ENCODE assay signal across 20 cellular contexts in the genomic region with DNA sequence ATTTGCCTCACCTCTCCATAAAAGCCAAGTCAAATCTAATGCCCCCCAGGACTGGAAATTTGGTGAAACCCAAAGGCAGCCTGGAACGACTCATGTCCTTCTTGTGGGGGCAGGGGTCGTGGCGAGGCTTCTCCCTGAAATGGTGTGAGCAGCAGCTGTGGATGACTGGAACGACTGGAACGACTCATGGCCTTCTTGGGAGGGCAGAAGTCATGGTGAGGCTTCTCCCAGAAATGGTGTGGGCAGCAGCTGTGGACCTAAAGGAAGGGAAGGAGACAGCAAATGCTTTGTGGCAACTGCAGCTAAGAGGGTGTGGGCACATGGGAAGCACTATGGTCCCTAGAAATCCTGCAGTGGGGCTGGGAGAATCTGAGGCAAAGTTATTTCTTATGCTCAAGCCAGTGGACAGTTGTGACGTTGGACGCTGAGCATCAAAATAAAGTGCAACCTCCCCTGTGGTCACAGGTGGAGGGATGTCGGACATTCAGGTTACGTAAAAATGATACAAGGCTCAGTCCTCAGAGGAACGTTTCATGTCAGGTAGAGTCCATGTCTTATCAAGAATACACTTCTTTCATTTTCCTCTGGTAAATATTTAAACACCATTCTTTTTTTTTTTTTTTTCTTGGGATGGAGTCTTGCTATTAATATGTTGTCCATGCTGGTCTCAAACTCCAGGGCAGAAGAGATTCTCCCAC.
DNase-seq lines count a peak whose midpoint lies in the region; ATAC-seq and TF ChIP-seq lines count a peak whose summit lies in the region.
"Had no signal": no experiment of that assay in that cellular context is flagged by ENCODE, and none has a peak within 500 bp of the region (broad histone marks: within the 10 kb centered on the region; RNA-seq: fewer than 3 reads in every experiment).

No MANE protein-coding gene starts in this region.

- POLR2A ChIA-PET in IMR-90 (lab: Charles Lee; ENCODE audit: unreplicated experiment): no interaction called here

- no peak overlapping the region for H2BK20ac ChIP-seq in IMR-90 (ENCODE audit: low read depth, low read length)

- H3K9me3 ChIP-seq in IMR-90 (ENCODE audit: control insufficient read depth, insufficient read depth, low read length) (no peaks in the 10 kb centered on the region), osteoblast (ENCODE audit: low read depth, low read length) (no peaks in the 10 kb centered on the region)
- H3K9me3 ChIP-seq: ovary, thyroid gland had no signal

- TF ChIP-seq RAD21 in IMR-90 (IDR thresholded peaks at IDR 0.05; ENCODE audit: low read length): no peak

- intact Hi-C loops in IMR-90 (cut with micrococcal nuclease): no loop called here

- H3K36me3 ChIP-seq in IMR-90 (ENCODE audit: control insufficient read depth, insufficient read depth, low read length) (no peaks in the 10 kb centered on the region), osteoblast (ENCODE audit: insufficient read depth, low read length) (no peaks in the 10 kb centered on the region)
- H3K36me3 ChIP-seq: ovary, thyroid gland had no signal

- no peak overlapping the region for H3K18ac ChIP-seq in IMR-90 (ENCODE audit: low read depth, low read length)

- H3K27ac ChIP-seq in IMR-90 (ENCODE audit: insufficient read depth, low read length) (no peak overlapping the region), osteoblast (ENCODE audit: low read depth, low read length) (no peak overlapping the region)
- H3K27ac ChIP-seq: ovary, SK-N-MC, thyroid gland had no signal

- CTCF ChIA-PET in IMR-90 (lab: Yijun Ruan, JAX): no interaction called here

- dilution Hi-C loops in IMR-90 (cut with HindIII; ENCODE audit: low sequenced_read_pairs, unreplicated experiment): no loop called here

- H4K8ac ChIP-seq in IMR-90 (ENCODE audit: low read depth in 2 of 2, low read length in 2 of 2): no peak overlapping the region

- in situ Hi-C loops in IMR-90 (cut with MboI; ENCODE audit: low sequenced_read_pairs): no loop called here

- peak overlapping the region; percentile 70 for H2AFZ ChIP-seq in IMR-90 (replicated peaks; ENCODE audit: low read length, poor library complexity)
- peak overlapping the region; percentile 70 for H2AFZ ChIP-seq in osteoblast (ENCODE audit: low read length)

- 53% methylated on average over 9 of the region's 10 CpGs; no CpG with 5 or more reads in 1 of the 2 experiments for WGBS in IMR-90 (ENCODE audit: extremely low coverage in 2 of 2, insufficient read length in 1 of 2), 2 experiments

- BruUV-seq in IMR-90 (replicated peaks; lab: Mats Ljungman, UMichigan): no TSS peak

- no peak overlapping the region for H3K9ac ChIP-seq in IMR-90 (ENCODE audit: low read depth, low read length)

- H3K23ac ChIP-seq in IMR-90 (ENCODE audit: low read depth, low read length): peak overlapping the region; percentile 61; the same call in 1 of the 2 replicates

- H2AK9ac ChIP-seq in IMR-90 (replicated peaks; ENCODE audit: low read depth, low read length, poor library complexity): peak overlapping the region; percentile 45

- H4K91ac ChIP-seq in IMR-90 (ENCODE audit: insufficient read depth, low read depth, low read length): no peak overlapping the region

- H3K4me2 ChIP-seq in IMR-90 (ENCODE audit: low read depth, low read length) (no peak overlapping the region), osteoblast (ENCODE audit: insufficient read depth, low read length) (no peak overlapping the region)

- H3K4me1 ChIP-seq in IMR-90 (ENCODE audit: control insufficient read depth, insufficient read depth, low read length) (no peaks in the 10 kb centered on the region), osteoblast (ENCODE audit: insufficient read depth, low read length) (peaks cover 5% of the 10 kb centered on the region)
- H3K4me1 ChIP-seq: thyroid gland had no signal

- H2BK15ac ChIP-seq in IMR-90 (ENCODE audit: low read depth, low read length): no peak overlapping the region

- H3K79me2 ChIP-seq in osteoblast (ENCODE audit: insufficient read depth, low read length): no peaks in the 10 kb centered on the region

- H2BK5ac ChIP-seq in IMR-90 (ENCODE audit: low read depth, low read length, poor library complexity, severe bottlenecking): no peak overlapping the region

- H4K5ac ChIP-seq in IMR-90 (ENCODE audit: low read depth, low read length): no peak overlapping the region

- H3K14ac ChIP-seq in IMR-90 (replicated peaks; ENCODE audit: low read depth, low read length): peak overlapping the region; percentile 6; the same call in 1 of the 2 replicates

- peaks cover 4% of the 10 kb centered on the region; the same call in 1 of the 2 replicates for H3K27me3 ChIP-seq in IMR-90 (ENCODE audit: control insufficient read depth, insufficient read depth, low read length)
- H3K27me3 ChIP-seq in osteoblast (ENCODE audit: insufficient read depth, low read length): no peaks in the 10 kb centered on the region
- H3K27me3 ChIP-seq: ovary, thyroid gland had no signal

- no peak for TF ChIP-seq CTCF in IMR-90 (conservative IDR thresholded peaks at IDR 0.05; ENCODE audit: low read depth, low read length)
- no peak for TF ChIP-seq CTCF in fibroblast of mammary gland (conservative IDR thresholded peaks at IDR 0.05; ENCODE audit: control insufficient read depth, insufficient read depth, low read depth, low read length)
- TF ChIP-seq CTCF in osteoblast (IDR thresholded peaks at IDR 0.05; ENCODE audit: extremely low read depth, low read depth, low read length): no peak

- TF ChIP-seq POLR2A in IMR-90 (IDR thresholded peaks at IDR 0.05; ENCODE audit: low read depth, low read length): no peak

- H3K79me1 ChIP-seq in IMR-90 (ENCODE audit: low read depth in 1 of 2, low read length in 2 of 2): no peaks in the 10 kb centered on the region

- no peak overlapping the region for H3K4me3 ChIP-seq in IMR-90 (ENCODE audit: insufficient read depth, low read depth, low read length)
- no peak overlapping the region for H3K4me3 ChIP-seq in fibroblast of mammary gland (ENCODE audit: control insufficient read depth, low read depth, low read length)
- H3K4me3 ChIP-seq in osteoblast (ENCODE audit: insufficient read depth, low read length): no peak overlapping the region
- H3K4me3 ChIP-seq: ovary, SK-N-MC, thyroid gland had no signal

- no peak overlapping the region for H3K4ac ChIP-seq in IMR-90 (ENCODE audit: low read depth, low read length)

- DNase-seq in AG20443 (ENCODE audit: low spot score): peak; percentile 39
- DNase-seq in IMR-90: peak; percentile 72
- peak; percentile 59 for DNase-seq in fibroblast of mammary gland (ENCODE audit: low read depth)
- DNase-seq in osteoblast (ENCODE audit: insufficient read length, low spot score, missing footprints): peak; percentile 58
- DNase-seq in NCI-H82 (lab: John Stamatoyannopoulos, UW): no peak
- DNase-seq in NCI-H1092 treated with DMSO at 0.1 percent for 48 hours (lab: John Stamatoyannopoulos, UW): no peak
- no peak for DNase-seq in iPS-NIHi11 (ENCODE audit: low spot score)
- DNase-seq: aorta; head of caudate nucleus; KG1; NCI-H1694; NCI-H2171; NCI-H524 treated with DMSO at 0.1 percent for 48 hours; ovary; right cardiac atrium; stimulated activated CD4-positive, alpha-beta T cell treated with anti-CD3 and anti-CD28 coated beads, Interleukin-15, amount 100 ng/mL, for 24 hours; thyroid gland had no signal

- no peaks in the 10 kb centered on the region for H3K9me1 ChIP-seq in IMR-90 (ENCODE audit: insufficient read depth, low read length)

- no peak overlapping the region for H3K56ac ChIP-seq in IMR-90 (ENCODE audit: extremely low read depth, insufficient read depth, low read length)

- H4K20me1 ChIP-seq in IMR-90 (ENCODE audit: insufficient read depth, low read length) (no peaks in the 10 kb centered on the region), osteoblast (ENCODE audit: insufficient read depth, low read length) (no peaks in the 10 kb centered on the region)

- H2AK5ac ChIP-seq in IMR-90 (ENCODE audit: low read depth, low read length): no peak overlapping the region

- ATAC-seq in IMR-90 (ENCODE audit: low read depth) (peak; percentile 62; the same call in 1 of the 2 replicates), GM18868 (IDR thresholded peaks at IDR 0.05; ENCODE audit: unreplicated experiment) (no peak)
- ATAC-seq: natural killer cell treated with Interleukin-12 subunit alpha and Interleukin-12 subunit beta and Interleukin-15 and Interleukin-18, amount 100 ng/mL, for 72 hours; right cardiac atrium had no signal

- no peak overlapping the region for H2BK120ac ChIP-seq in IMR-90 (ENCODE audit: low read depth, low read length)

TF ChIP-seq in IMR-90, 13 proteins besides CTCF, POLR2A, EP300 and RAD21 (continues in another document):
- TF ChIP-seq RCOR1 (IDR thresholded peaks at IDR 0.05; ENCODE audit: insufficient replicate concordance, low read length) (no peak), RFX5 (IDR thresholded peaks at IDR 0.05; ENCODE audit: low read depth, low read length) (no peak), CHD1 (IDR thresholded peaks at IDR 0.05; ENCODE audit: low read depth, low read length) (no peak), MXI1 (IDR thresholded peaks at IDR 0.05; ENCODE audit: borderline replicate concordance, low read depth, low read length) (no peak), MAFK (IDR thresholded peaks at IDR 0.05; ENCODE audit: low read depth, low read length) (no peak), NFE2L2 (IDR thresholded peaks at IDR 0.05; ENCODE audit: low read depth, low read length) (no peak), BHLHE40 (IDR thresholded peaks at IDR 0.05; ENCODE audit: low read depth, low read length) (no peak), FOS (IDR thresholded peaks at IDR 0.05; ENCODE audit: low read depth, low read length) (no peak), CEBPB (IDR thresholded peaks at IDR 0.05; ENCODE audit: low read depth, low read length) (no peak), SMC3 (IDR thresholded peaks at IDR 0.05; ENCODE audit: low read depth, low read length) (no peak)
- TF ChIP-seq, protein P1, sequence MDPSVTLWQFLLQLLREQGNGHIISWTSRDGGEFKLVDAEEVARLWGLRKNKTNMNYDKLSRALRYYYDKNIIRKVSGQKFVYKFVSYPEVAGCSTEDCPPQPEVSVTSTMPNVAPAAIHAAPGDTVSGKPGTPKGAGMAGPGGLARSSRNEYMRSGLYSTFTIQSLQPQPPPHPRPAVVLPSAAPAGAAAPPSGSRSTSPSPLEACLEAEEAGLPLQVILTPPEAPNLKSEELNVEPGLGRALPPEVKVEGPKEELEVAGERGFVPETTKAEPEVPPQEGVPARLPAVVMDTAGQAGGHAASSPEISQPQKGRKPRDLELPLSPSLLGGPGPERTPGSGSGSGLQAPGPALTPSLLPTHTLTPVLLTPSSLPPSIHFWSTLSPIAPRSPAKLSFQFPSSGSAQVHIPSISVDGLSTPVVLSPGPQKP (IDR thresholded peaks at IDR 0.05; ENCODE audit: borderline replicate concordance, low read depth, low read length): no peak
- TF ChIP-seq, protein P2, sequence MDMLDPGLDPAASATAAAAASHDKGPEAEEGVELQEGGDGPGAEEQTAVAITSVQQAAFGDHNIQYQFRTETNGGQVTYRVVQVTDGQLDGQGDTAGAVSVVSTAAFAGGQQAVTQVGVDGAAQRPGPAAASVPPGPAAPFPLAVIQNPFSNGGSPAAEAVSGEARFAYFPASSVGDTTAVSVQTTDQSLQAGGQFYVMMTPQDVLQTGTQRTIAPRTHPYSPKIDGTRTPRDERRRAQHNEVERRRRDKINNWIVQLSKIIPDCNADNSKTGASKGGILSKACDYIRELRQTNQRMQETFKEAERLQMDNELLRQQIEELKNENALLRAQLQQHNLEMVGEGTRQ (IDR thresholded peaks at IDR 0.05; ENCODE audit: low read depth, low read length): no peak

Comparison
In these comparisons a context has a peak if more than half of its experiments do, and no peak if none do; other contexts are left out.
1. DNase-seq: peak in AG20443 (single experiment), IMR-90 (single experiment), fibroblast of mammary gland (single experiment) and osteoblast (single experiment); none in NCI-H82 (single experiment), NCI-H1092 treated with DMSO at 0.1 percent for 48 hours (single experiment) and iPS-NIHi11 (single experiment).